ENCODE assay signal across 1 cellular context in the genomic region with DNA sequence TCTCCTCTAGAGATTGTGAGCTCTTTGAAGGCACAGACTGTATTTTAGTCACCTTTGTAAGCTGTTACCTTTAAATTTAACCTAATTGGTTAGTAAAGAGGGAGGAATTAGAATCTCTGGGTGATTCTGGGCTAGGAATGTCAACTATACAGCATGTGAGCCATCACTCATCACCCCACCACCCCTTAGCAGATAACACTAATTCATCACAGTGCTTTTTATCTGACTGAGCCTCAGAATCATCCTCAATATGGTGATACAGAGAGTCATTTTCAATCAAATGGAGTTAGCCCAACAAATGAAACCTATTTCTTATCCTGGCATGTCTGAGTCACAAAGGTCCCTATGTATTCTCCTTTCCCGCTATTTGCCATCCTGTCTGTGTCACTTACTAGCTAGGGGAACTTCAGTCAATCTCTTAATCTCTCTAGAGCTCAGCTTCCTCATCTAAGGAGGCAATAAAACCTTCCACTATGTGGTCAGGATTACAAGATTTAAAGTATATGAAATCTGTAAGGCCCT.
TF ChIP-seq lines count a peak whose summit lies in the region.

No MANE protein-coding gene starts in this region.

TF ChIP-seq in K562, 482 proteins besides CTCF, POLR2A, EP300 and RAD21:
- TF ChIP-seq PBX2 (CRISPR knock-in tag; IDR thresholded peaks at IDR 0.05; ENCODE audit: low read depth) (no peak), PBX2 (tag; conservative IDR thresholded peaks at IDR 0.05; ENCODE audit: low read depth) (peak; percentile 66), MEIS2 (IDR thresholded peaks at IDR 0.05; ENCODE audit: partially characterized antibody) (peak; percentile 44), ZNF384 (IDR thresholded peaks at IDR 0.05; ENCODE audit: low read depth, low read length) (no peak)
